ENCODE assay signal across 26 cellular contexts in genomic region chr2:225290723-225291400, GRCh38.
"Had no signal": no experiment of that assay in that cellular context is flagged by ENCODE, and none has a peak within 500 bp of the region (broad histone marks: within the 10 kb centered on the region; RNA-seq: fewer than 3 reads in every experiment).

No MANE protein-coding gene starts in this region.

- ATAC-seq: left colon; left lung; lower lobe of right lung; naive thymus-derived CD8-positive, alpha-beta T cell; right cardiac atrium; sciatic nerve; stimulated activated naive B cell treated with anti-CD40 and anti-IgM and Interleukin-4, amounts not matched to agents 10 μg/mL and 1 μg/mL and 100 μg/mL, for 72 hours; stimulated activated naive CD8-positive, alpha-beta T cell treated with anti-CD3 and anti-CD28 coated beads, Interleukin-15, Interleukin-2, amounts not matched to agents 100 U/mL and 50 U/mL, for 24 hours had no signal

- H3K27me3 ChIP-seq: left lung, neural progenitor cell, neutrophil, stomach, testis, thyroid gland, transverse colon, upper lobe of left lung, vagina had no signal

- H3K27ac ChIP-seq: left lung, lower lobe of right lung, neural progenitor cell, neutrophil, parathyroid adenoma, skin epidermis, stomach, testis, thyroid gland, transverse colon, upper lobe of left lung, vagina had no signal

- DNase-seq: kidney glomerular epithelial cell; left colon; left lung; lower lobe of right lung; mammary epithelial cell; mesenchymal stem cell; naive thymus-derived CD8-positive, alpha-beta T cell; occipital lobe; right cardiac atrium; stimulated activated CD4-positive, alpha-beta T cell treated with anti-CD3 and anti-CD28 coated beads, Interleukin-12 subunit alpha, Interleukin-12 subunit beta, amount 100 ng/mL, for 4 hours; stimulated activated CD4-positive, alpha-beta T cell treated with anti-CD3 and anti-CD28 coated beads, Interleukin-15, amount 100 ng/mL, for 24 hours; stimulated activated CD4-positive, alpha-beta T cell treated with anti-CD3 and anti-CD28 coated beads, Interleukin-2, amount 100 ng/mL, for 24 hours; stimulated activated CD4-positive, alpha-beta T cell treated with anti-CD3 and anti-CD28 coated beads, Interleukin-4, amount 100 ng/mL, for 1 hour; stimulated activated naive B cell treated with anti-CD40 and anti-IgM and Interleukin-4, amounts not matched to agents 10 μg/mL and 1 μg/mL and 100 μg/mL, for 72 hours; stimulated activated naive CD8-positive, alpha-beta T cell treated with anti-CD3 and anti-CD28 coated beads, Interleukin-15, Interleukin-2, amounts not matched to agents 100 U/mL and 50 U/mL, for 24 hours; stomach; testis; thyroid gland; transverse colon; upper lobe of left lung had no signal

- H3K4me3 ChIP-seq: left lung, lower lobe of right lung, neural progenitor cell, skin epidermis, stomach, testis, thyroid gland, transverse colon, upper lobe of left lung, vagina had no signal
